ENCODE assay signal across 16 cellular contexts in the genomic region with DNA sequence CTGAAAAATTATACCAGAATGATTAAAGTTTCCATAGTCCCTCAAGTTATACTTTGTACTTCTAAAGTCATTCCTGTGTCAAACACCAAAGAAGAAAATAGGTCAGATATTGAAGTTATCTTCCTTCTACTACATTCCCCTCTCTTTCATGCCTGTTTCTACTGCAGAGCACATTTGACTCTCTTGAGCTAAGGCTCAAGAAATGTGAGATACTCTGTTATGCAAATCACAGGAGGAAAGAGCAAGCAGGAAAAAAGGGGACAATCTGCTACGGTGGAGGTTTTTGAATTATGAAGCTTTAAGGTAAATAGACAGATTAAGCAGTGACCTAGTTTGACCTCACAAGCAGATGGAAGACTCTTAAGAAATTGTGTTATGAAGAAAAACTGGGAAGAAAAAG.
A peak's percentile ranks its signal among the peaks of the same experiment; 100 is the strongest.
DNase-seq lines count a peak whose midpoint lies in the region; ATAC-seq, FAIRE-seq and TF ChIP-seq lines count a peak whose summit lies in the region.
"Had no signal": no experiment of that assay in that cellular context is flagged by ENCODE, and none has a peak within 500 bp of the region (broad histone marks: within the 10 kb centered on the region; RNA-seq: fewer than 3 reads in every experiment).

No MANE protein-coding gene starts in this region.

- H4K5ac ChIP-seq in H1 (ENCODE audit: insufficient read length, low read depth, low read length) = no peak overlapping the region

- H2BK15ac ChIP-seq in H1 (ENCODE audit: low read length) = no peak overlapping the region

- TF ChIP-seq EP300 in SK-N-SH (IDR thresholded peaks at IDR 0.05; ENCODE audit: borderline replicate concordance in 1 of 2, low read depth in 1 of 2, low read length in 1 of 2) (no peak), H1 (IDR thresholded peaks at IDR 0.05; ENCODE audit: borderline replicate concordance in 1 of 2, low read depth in 2 of 2, low read length in 2 of 2) (no peak)

- no peak overlapping the region for H3K9ac ChIP-seq in SK-N-SH
- H3K9ac ChIP-seq in H1 (replicated peaks in 1 of 4; ENCODE audit: extremely low read depth in 1 of 4, low read depth in 3 of 4, low read length in 3 of 4) = no peak overlapping the region
- H3K9ac ChIP-seq: BLaER1 treated with 17β-estradiol and CSF1 and Interleukin-3, amounts not matched to agents 10 nM and 100 nM had no signal

- H3K36me3 Mint-ChIP-seq in T-cell = no peaks in the 10 kb centered on the region
- H3K36me3 Mint-ChIP-seq: CD4-positive, CD25-positive, alpha-beta regulatory T cell had no signal

- no peak overlapping the region for H3K23ac ChIP-seq in H1 (ENCODE audit: insufficient read length)

- TF ChIP-seq POLR2A in H1 (IDR thresholded peaks at IDR 0.05; ENCODE audit: control extremely low read depth in 1 of 2, low read depth in 2 of 2, low read length in 2 of 2) = no peak

- no peak overlapping the region for H3K4me3 Mint-ChIP-seq in T-cell
- H3K4me3 Mint-ChIP-seq: CD4-positive, CD25-positive, alpha-beta regulatory T cell had no signal

- H3F3A ChIP-seq in SK-N-SH (replicated peaks; ENCODE audit: insufficient read depth) = no peaks in the 10 kb centered on the region

- H3K79me2 ChIP-seq in SK-N-SH (ENCODE audit: insufficient read depth) (no peaks in the 10 kb centered on the region), H1 (ENCODE audit: control insufficient read depth in 1 of 2, insufficient read depth in 2 of 2, low read length in 2 of 2) (no peaks in the 10 kb centered on the region)

- H3K4me3 ChIP-seq in SK-N-SH (ENCODE audit: low read depth in 2 of 2, low read length in 1 of 2) (no peak overlapping the region), H1 (ENCODE audit: extremely low read depth in 1 of 4, insufficient read depth in 2 of 4, low read depth in 3 of 4, low read length in 4 of 4) (peak overlapping the region in 1 of 4 experiments; percentile 18; a peak in 1 of 8 replicates)
- H3K4me3 ChIP-seq: BLaER1 treated with 17β-estradiol and CSF1 and Interleukin-3, amounts not matched to agents 10 nM and 100 nM had no signal

- 93% methylated on average over 1 of the region's 1 CpG for WGBS in SK-N-SH (ENCODE audit: low lambda C conversion rate)
- WGBS in H1 (ENCODE audit: extremely low coverage in 1 of 2, insufficient coverage in 1 of 2, insufficient read length in 1 of 2, insufficient replicate concordance in 2 of 2, low coverage in 1 of 2, low lambda C conversion rate in 2 of 2, missing lambda C conversion rate in 1 of 2), 2 experiments = 44% methylated on average over 1 of the region's 1 CpG; no CpG with 5 or more reads in 1 of the 2 experiments

- H3K27me3 Mint-ChIP-seq in T-cell = peaks cover 0 to 14% of the 10 kb centered on the region in 2 donors
- H3K27me3 Mint-ChIP-seq: CD4-positive, CD25-positive, alpha-beta regulatory T cell had no signal

- H3K18ac ChIP-seq in H1 (ENCODE audit: extremely low read depth, low read length) = no peak overlapping the region

- H3K27ac ChIP-seq in SK-N-SH (ENCODE audit: low read depth in 2 of 2, low read length in 1 of 2) = no peak overlapping the region
- no peak overlapping the region for H3K27ac ChIP-seq in H1 (ENCODE audit: low read depth, low read length)
- H3K27ac ChIP-seq: BLaER1 treated with 17β-estradiol and CSF1 and Interleukin-3, amounts not matched to agents 10 nM and 100 nM had no signal

- no peak overlapping the region for H2BK12ac ChIP-seq in H1 (ENCODE audit: low read depth, low read length)

- no peaks in the 10 kb centered on the region for H3K9me2 ChIP-seq in SK-N-SH

- H4K20me1 ChIP-seq in SK-N-SH (ENCODE audit: insufficient read depth) (no peaks in the 10 kb centered on the region), H1 (replicated peaks in 1 of 2; ENCODE audit: control insufficient read depth in 1 of 2, insufficient read depth in 2 of 2, low read length in 2 of 2) (no peaks in the 10 kb centered on the region)
- H4K20me1 ChIP-seq: BLaER1 treated with 17β-estradiol and CSF1 and Interleukin-3, amounts not matched to agents 10 nM and 100 nM had no signal

- no peak overlapping the region for H4K91ac ChIP-seq in H1 (replicated peaks; ENCODE audit: insufficient read length, low read length)

- H3K27ac Mint-ChIP-seq in T-cell = no peak overlapping the region
- H3K27ac Mint-ChIP-seq: CD4-positive, CD25-positive, alpha-beta regulatory T cell had no signal

- POLR2A ChIA-PET in SK-N-SH (lab: Yijun Ruan, JAX) = no interaction called here
- POLR2A ChIA-PET in H1 (lab: Charles Lee; ENCODE audit: partially characterized antibody) = no interaction called here
- POLR2A ChIA-PET in T-cell (lab: Charles Lee) = no interaction called here

- H2AFZ ChIP-seq in SK-N-SH (ENCODE audit: low read depth) (0 out of 2 replicates have a peak overlapping the region, but pooled peaks have one; percentile 35), H1 (ENCODE audit: low read length) (peak overlapping the region; percentile 79)

- H3K23me2 ChIP-seq in H1 (ENCODE audit: low read depth, low read length) = peaks cover 3% of the 10 kb centered on the region; the same call in 1 of the 2 replicates

- H2BK120ac ChIP-seq in H1 (replicated peaks; ENCODE audit: low read depth, low read length) = no peak overlapping the region

- H4K8ac ChIP-seq in H1 (ENCODE audit: extremely low read depth, insufficient read depth, low read length) = no peak overlapping the region

- no peaks in the 10 kb centered on the region for H3K27me3 ChIP-seq in SK-N-SH (ENCODE audit: insufficient read depth)
- H3K27me3 ChIP-seq in H1 (replicated peaks in 1 of 4; ENCODE audit: control insufficient read depth in 3 of 4, extremely low read depth in 1 of 4, insufficient read depth in 3 of 4, low read length in 3 of 4) = no peaks in the 10 kb centered on the region
- H3K27me3 ChIP-seq: BLaER1 treated with 17β-estradiol and CSF1 and Interleukin-3, amounts not matched to agents 10 nM and 100 nM had no signal

- CTCF ChIA-PET in SK-N-SH (lab: Yijun Ruan, JAX) (no interaction called here), H1 (lab: Charles Lee; ENCODE audit: partially characterized antibody) (interaction anchor here (1.0 to 1.7 kb wide), 5 partner anchors 12 to 181 kb away, joined by 3 to 5 read pairs (median 4); no protein-coding TSS in a partner anchor), T-cell (lab: Charles Lee) (no interaction called here)

- H3K56ac ChIP-seq in H1 (replicated peaks; ENCODE audit: insufficient read length, low read depth, low read length) = no peak overlapping the region

- H3K4ac ChIP-seq in H1 (replicated peaks; ENCODE audit: insufficient read length, low read depth, low read length) = no peak overlapping the region

- no peak overlapping the region for H3K14ac ChIP-seq in H1 (ENCODE audit: insufficient read length)

- no peak overlapping the region for H2BK20ac ChIP-seq in H1 (ENCODE audit: low read length)

- FAIRE-seq in H1 (lab: Jason Lieb, UNC) = no peak
- FAIRE-seq: GM12891, GM19239, H54, HepG2 had no signal

- TF ChIP-seq RAD21 in SK-N-SH (IDR thresholded peaks at IDR 0.05; ENCODE audit: low read length) = no peak
- TF ChIP-seq RAD21 in H1 (IDR thresholded peaks at IDR 0.05 in 1 of 2, conservative IDR thresholded peaks at IDR 0.05 in 1 of 2; ENCODE audit: low read depth in 2 of 2, low read length in 2 of 2) = no peak

- no peak overlapping the region for H2BK5ac ChIP-seq in H1 (ENCODE audit: low read depth, low read length)

- H3K4me1 Mint-ChIP-seq in T-cell = no peaks in the 10 kb centered on the region
- H3K4me1 Mint-ChIP-seq: CD4-positive, CD25-positive, alpha-beta regulatory T cell had no signal

- DNase-seq in SK-N-SH (no peak), NCI-H524 treated with DMSO at 0.1 percent for 48 hours (lab: John Stamatoyannopoulos, UW) (peak; percentile 26), H1 (ENCODE audit: low read depth in 1 of 2, low spot score in 2 of 2) (no peak), ureter (ENCODE audit: low spot score) (no peak), T-cell (no peak)
- DNase-seq: 8988T; ACHN; CD4-positive, CD25-positive, alpha-beta regulatory T cell; DMS79 had no signal

- H3K9me3 ChIP-seq in SK-N-SH = no peaks in the 10 kb centered on the region
- no peaks in the 10 kb centered on the region for H3K9me3 ChIP-seq in H1 (ENCODE audit: insufficient read depth in 2 of 2, low read depth in 1 of 2, low read length in 1 of 2)
- H3K9me3 ChIP-seq: BLaER1 treated with 17β-estradiol and CSF1 and Interleukin-3, amounts not matched to agents 10 nM and 100 nM had no signal

- no peaks in the 10 kb centered on the region for H3K9me3 Mint-ChIP-seq in T-cell

- H3K4me1 ChIP-seq in SK-N-SH (ENCODE audit: control insufficient read depth in 1 of 2, insufficient read depth in 2 of 2, low read depth in 1 of 2, low read length in 1 of 2) (peaks cover 0 to 20% of the 10 kb centered on the region in 2 experiments; a peak in 1 of 4 replicates), H1 (replicated peaks in 1 of 4; ENCODE audit: control insufficient read depth in 3 of 4, insufficient read depth in 4 of 4, low read length in 3 of 4) (peaks cover 0 to 2% (median 0%) of the 10 kb centered on the region in 4 experiments; a peak in 1 of 7 replicates)

- no peaks in the 10 kb centered on the region for H3K79me1 ChIP-seq in H1 (ENCODE audit: low read depth, low read length)

- ATAC-seq in SK-N-SH treated with all-trans-retinoic acid at 6 μM for 48 hours = no peak
- no peak for ATAC-seq in GM19463 (IDR thresholded peaks at IDR 0.05; ENCODE audit: unreplicated experiment)
- no peak for ATAC-seq in T-cell (replicated peaks in 1 of 4)
- ATAC-seq: HepG2 had no signal

- TF ChIP-seq CTCF in SK-N-SH (IDR thresholded peaks at IDR 0.05) (no peak), H1 (IDR thresholded peaks at IDR 0.05; ENCODE audit: control extremely low read depth in 1 of 3, insufficient read depth in 1 of 3, low read depth in 1 of 3, low read length in 3 of 3) (no peak)

- H2AK5ac ChIP-seq in H1 (ENCODE audit: low read depth, low read length) = no peak overlapping the region

- H3K4me2 ChIP-seq in SK-N-SH = no peak overlapping the region
- H3K4me2 ChIP-seq in H1 (ENCODE audit: insufficient read depth in 1 of 2, low read depth in 2 of 2, low read length in 2 of 2) = peak overlapping the region in 1 of 2 experiments; percentile 38; a peak in 2 of 4 replicates
- H3K4me2 ChIP-seq: BLaER1 treated with 17β-estradiol and CSF1 and Interleukin-3, amounts not matched to agents 10 nM and 100 nM had no signal

- H3K36me3 ChIP-seq in SK-N-SH (replicated peaks in 1 of 2; ENCODE audit: control insufficient read depth in 1 of 2, insufficient read depth in 2 of 2, low read length in 1 of 2) = no peaks in the 10 kb centered on the region
- no peaks in the 10 kb centered on the region for H3K36me3 ChIP-seq in H1 (ENCODE audit: control insufficient read depth in 2 of 4, insufficient read depth in 4 of 4, low read length in 3 of 4)
- H3K36me3 ChIP-seq: BLaER1 treated with 17β-estradiol and CSF1 and Interleukin-3, amounts not matched to agents 10 nM and 100 nM had no signal

TF ChIP-seq in SK-N-SH, 30 proteins besides CTCF, POLR2A, EP300 and RAD21 (continues in another document):
- TF ChIP-seq RXRA (IDR thresholded peaks at IDR 0.05; ENCODE audit: borderline replicate concordance, low read depth) = no peak

TF ChIP-seq in H1, 55 proteins besides CTCF, POLR2A, EP300 and RAD21 (continues in another document):
- TF ChIP-seq SIX5 (IDR thresholded peaks at IDR 0.05; ENCODE audit: low read depth, low read length) (no peak), CBX8 (IDR thresholded peaks at IDR 0.05; ENCODE audit: borderline replicate concordance, low read depth, low read length) (no peak), ASH2L (IDR thresholded peaks at IDR 0.05; ENCODE audit: low read length) (no peak), SIRT6 (IDR thresholded peaks at IDR 0.05; ENCODE audit: low read length) (no peak), POU5F1 (IDR thresholded peaks at IDR 0.05; ENCODE audit: low read depth, low read length) (no peak)
